In the genomic region with DNA sequence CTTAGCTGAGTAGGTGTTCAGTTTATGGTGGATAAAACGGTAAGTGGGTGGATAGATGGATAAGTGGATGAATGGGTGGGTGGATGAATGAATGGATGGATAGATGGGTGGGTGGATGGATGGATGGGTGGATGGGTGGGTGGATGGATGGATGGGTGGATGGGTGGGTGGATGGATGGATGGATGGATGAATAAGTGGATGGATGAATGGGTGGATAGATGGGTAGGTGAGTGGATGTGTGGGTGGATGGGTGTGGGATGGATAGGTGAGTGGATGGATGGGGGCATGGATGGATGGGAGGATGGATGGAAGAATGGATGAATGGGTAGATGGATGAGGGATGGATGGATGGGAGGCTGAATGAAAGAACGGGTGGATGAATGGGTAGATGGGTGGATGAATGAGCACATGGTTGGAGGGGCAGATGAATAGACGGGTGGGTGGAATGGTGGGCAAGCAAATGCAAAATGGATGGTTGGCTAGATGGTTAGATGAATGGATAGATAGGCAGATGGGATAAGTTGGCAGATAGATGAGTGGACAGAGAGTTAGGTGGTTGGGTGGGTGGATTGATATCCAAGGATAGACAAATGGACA, we compare ENCODE assay signal across 19 cellular contexts. TPM values are rescaled to one million over a fixed set of nuclear protein-coding genes. Genes with fewer than 3 reads are reported as not detected.
DNase-seq lines count a peak whose midpoint lies in the region; ATAC-seq, FAIRE-seq and TF ChIP-seq lines count a peak whose summit lies in the region.
"Had no signal": no experiment of that assay in that cellular context is flagged by ENCODE, and none has a peak within 500 bp of the region (broad histone marks: within the 10 kb centered on the region; RNA-seq: fewer than 3 reads in every experiment).

No MANE protein-coding gene starts in this region.

- intact Hi-C loops in IMR-90 (cut with micrococcal nuclease): no loop called here

- H3K4me1 Mint-ChIP-seq in HFFc6 (ENCODE audit: low read depth): no peaks in the 10 kb centered on the region

- peaks cover 25% of the 10 kb centered on the region; the same call in 1 of the 2 replicates for H3K23me2 ChIP-seq in H1 (ENCODE audit: low read depth, low read length)

- H3K27me3 Mint-ChIP-seq in HFFc6 (ENCODE audit: insufficient read depth): peaks cover 4% of the 10 kb centered on the region; the same call in 1 of the 2 replicates

- CTCF ChIA-PET in IMR-90 (lab: Yijun Ruan, JAX): no interaction called here
- CTCF ChIA-PET in H1 (lab: Charles Lee; ENCODE audit: partially characterized antibody): interaction anchor here (1.6 to 3.3 kb wide), 3 partner anchors 11 to 148 kb away, joined by 4 to 15 read pairs (median 10); a partner anchor contains a TSS

- peaks cover 2% of the 10 kb centered on the region; the same call in 1 of the 2 replicates for H3K36me3 ChIP-seq in IMR-90 (ENCODE audit: control insufficient read depth, insufficient read depth, low read length)
- no peaks in the 10 kb centered on the region for H3K36me3 ChIP-seq in H1 (ENCODE audit: control insufficient read depth in 2 of 4, insufficient read depth in 4 of 4, low read length in 3 of 4)
- H3K36me3 ChIP-seq: HAP-1 had no signal

- H2BK120ac ChIP-seq in IMR-90 (ENCODE audit: low read depth, low read length): no peak overlapping the region
- H2BK120ac ChIP-seq in H1 (replicated peaks; ENCODE audit: low read depth, low read length): no peak overlapping the region

- H3K4me3 ChIP-seq in IMR-90 (ENCODE audit: insufficient read depth, low read depth, low read length) (no peak overlapping the region), H1 (ENCODE audit: extremely low read depth in 1 of 4, insufficient read depth in 2 of 4, low read depth in 3 of 4, low read length in 4 of 4) (no peak overlapping the region)
- H3K4me3 ChIP-seq: GM23248, HAP-1 had no signal

- H3K79me2 ChIP-seq in H1 (ENCODE audit: control insufficient read depth in 1 of 2, insufficient read depth in 2 of 2, low read length in 2 of 2): no peaks in the 10 kb centered on the region

- H3K4me1 ChIP-seq in IMR-90 (ENCODE audit: control insufficient read depth, insufficient read depth, low read length) (no peaks in the 10 kb centered on the region), H1 (replicated peaks in 1 of 4; ENCODE audit: control insufficient read depth in 3 of 4, insufficient read depth in 4 of 4, low read length in 3 of 4) (peaks cover 0 to 8% (median 3%) of the 10 kb centered on the region in 4 experiments; a peak in 3 of 7 replicates)
- H3K4me1 ChIP-seq: HAP-1 had no signal

- DNase-seq in IMR-90 (no peak), H1 (ENCODE audit: low read depth in 1 of 2, low spot score in 2 of 2) (no peak), iPS-NIHi11 (ENCODE audit: low spot score) (peak; percentile 1), HuH-7.5 (ENCODE audit: low spot score) (no peak), HFFc6 (no peak), GM13976 (ENCODE audit: low spot score) (no peak)
- DNase-seq: C1 segment of cervical spinal cord; Calu3; CD4-positive, alpha-beta memory T cell; COR-L47; DMS53; DMS79 treated with DMSO at 0.1 percent for 48 hours; GF-D8; GM23248 had no signal

- H3K4me2 ChIP-seq in IMR-90 (ENCODE audit: low read depth, low read length): no peak overlapping the region
- no peak overlapping the region for H3K4me2 ChIP-seq in H1 (ENCODE audit: insufficient read depth in 1 of 2, low read depth in 2 of 2, low read length in 2 of 2)

- no peak overlapping the region for H4K91ac ChIP-seq in IMR-90 (ENCODE audit: insufficient read depth, low read depth, low read length)
- H4K91ac ChIP-seq in H1 (replicated peaks; ENCODE audit: insufficient read length, low read length): no peak overlapping the region

- no peaks in the 10 kb centered on the region; the same call in 1 of the 2 replicates for H3K27me3 ChIP-seq in IMR-90 (ENCODE audit: control insufficient read depth, insufficient read depth, low read length)
- peaks cover 0 to 3% (median 0%) of the 10 kb centered on the region in 4 experiments; a peak in 1 of 7 replicates for H3K27me3 ChIP-seq in H1 (replicated peaks in 1 of 4; ENCODE audit: control insufficient read depth in 3 of 4, extremely low read depth in 1 of 4, insufficient read depth in 3 of 4, low read length in 3 of 4)

- WGBS in IMR-90 (ENCODE audit: extremely low coverage in 2 of 2, insufficient read length in 1 of 2), 2 experiments: 93% methylated on average over 3 of the region's 3 CpGs; no CpG with 5 or more reads in 1 of the 2 experiments
- 91% methylated on average over 3 of the region's 3 CpGs; no CpG with 5 or more reads in 1 of the 2 experiments for WGBS in H1 (ENCODE audit: extremely low coverage in 1 of 2, insufficient coverage in 1 of 2, insufficient read length in 1 of 2, insufficient replicate concordance in 2 of 2, low coverage in 1 of 2, low lambda C conversion rate in 2 of 2, missing lambda C conversion rate in 1 of 2), 2 experiments

- dilution Hi-C loops in IMR-90 (cut with HindIII; ENCODE audit: low sequenced_read_pairs, unreplicated experiment): no loop called here

- ATAC-seq in IMR-90 (ENCODE audit: low read depth) (no peak), HG03139 (IDR thresholded peaks at IDR 0.05; ENCODE audit: unreplicated experiment) (no peak)

- FAIRE-seq in H1 (lab: Jason Lieb, UNC): no peak
- FAIRE-seq: GM12891, GM19239 had no signal

- H2AK9ac ChIP-seq in IMR-90 (replicated peaks; ENCODE audit: low read depth, low read length, poor library complexity): no peak overlapping the region

- H3K56ac ChIP-seq in IMR-90 (ENCODE audit: extremely low read depth, insufficient read depth, low read length): no peak overlapping the region
- peak overlapping the region; percentile 59 for H3K56ac ChIP-seq in H1 (replicated peaks; ENCODE audit: insufficient read length, low read depth, low read length)

- TF ChIP-seq RAD21 in IMR-90 (IDR thresholded peaks at IDR 0.05; ENCODE audit: low read length) (no peak), H1 (IDR thresholded peaks at IDR 0.05 in 1 of 2, conservative IDR thresholded peaks at IDR 0.05 in 1 of 2; ENCODE audit: low read depth in 2 of 2, low read length in 2 of 2) (no peak)

- no peaks in the 10 kb centered on the region for H3K36me3 Mint-ChIP-seq in HFFc6 (ENCODE audit: low read depth)
- H3K36me3 Mint-ChIP-seq: CD4-positive, alpha-beta memory T cell had no signal

- H4K8ac ChIP-seq in IMR-90 (ENCODE audit: low read depth in 2 of 2, low read length in 2 of 2): no peak overlapping the region
- H4K8ac ChIP-seq in H1 (ENCODE audit: extremely low read depth, insufficient read depth, low read length): no peak overlapping the region

- H2AK5ac ChIP-seq in IMR-90 (ENCODE audit: low read depth, low read length) (no peak overlapping the region), H1 (ENCODE audit: low read depth, low read length) (no peak overlapping the region)

- H3K18ac ChIP-seq in IMR-90 (ENCODE audit: low read depth, low read length): no peak overlapping the region
- no peak overlapping the region for H3K18ac ChIP-seq in H1 (ENCODE audit: extremely low read depth, low read length)

- H3K79me1 ChIP-seq in IMR-90 (ENCODE audit: low read depth in 1 of 2, low read length in 2 of 2): no peaks in the 10 kb centered on the region
- no peaks in the 10 kb centered on the region for H3K79me1 ChIP-seq in H1 (ENCODE audit: low read depth, low read length)

- H2AFZ ChIP-seq in IMR-90 (replicated peaks; ENCODE audit: low read length, poor library complexity): no peak overlapping the region
- H2AFZ ChIP-seq in H1 (ENCODE audit: low read length): no peak overlapping the region
- H2AFZ ChIP-seq: GM23248 had no signal

- TF ChIP-seq POLR2A in IMR-90 (IDR thresholded peaks at IDR 0.05; ENCODE audit: low read depth, low read length) (no peak), H1 (IDR thresholded peaks at IDR 0.05; ENCODE audit: control extremely low read depth in 1 of 2, low read depth in 2 of 2, low read length in 2 of 2) (no peak)

- H3K9me3 ChIP-seq in IMR-90 (ENCODE audit: control insufficient read depth, insufficient read depth, low read length) (no peaks in the 10 kb centered on the region), H1 (ENCODE audit: insufficient read depth in 2 of 2, low read depth in 1 of 2, low read length in 1 of 2) (no peaks in the 10 kb centered on the region)
- H3K9me3 ChIP-seq: HAP-1 had no signal

- H2BK12ac ChIP-seq in H1 (ENCODE audit: low read depth, low read length): no peak overlapping the region

- H2BK5ac ChIP-seq in IMR-90 (ENCODE audit: low read depth, low read length, poor library complexity, severe bottlenecking) (peak overlapping the region; percentile 45), H1 (ENCODE audit: low read depth, low read length) (no peak overlapping the region)

- H3K27ac Mint-ChIP-seq in HFFc6: no peak overlapping the region

- no peaks in the 10 kb centered on the region for H3K9me3 Mint-ChIP-seq in HFFc6
- H3K9me3 Mint-ChIP-seq: CD4-positive, alpha-beta memory T cell had no signal

- H3K23ac ChIP-seq in IMR-90 (ENCODE audit: low read depth, low read length) (no peak overlapping the region), H1 (ENCODE audit: insufficient read length) (no peak overlapping the region)

- H4K20me1 ChIP-seq in IMR-90 (ENCODE audit: insufficient read depth, low read length) (no peaks in the 10 kb centered on the region), H1 (replicated peaks in 1 of 2; ENCODE audit: control insufficient read depth in 1 of 2, insufficient read depth in 2 of 2, low read length in 2 of 2) (peaks cover 0 to 2% of the 10 kb centered on the region in 2 experiments)

- H2BK15ac ChIP-seq in IMR-90 (ENCODE audit: low read depth, low read length): no peak overlapping the region
- no peak overlapping the region for H2BK15ac ChIP-seq in H1 (ENCODE audit: low read length)

- in situ Hi-C loops in IMR-90 (cut with MboI; ENCODE audit: low sequenced_read_pairs): no loop called here
- in situ Hi-C loops in GM13976 (cut with MboI; ENCODE audit: low sequenced_read_pairs, unreplicated experiment): no loop called here

- H3K9me1 ChIP-seq in IMR-90 (ENCODE audit: insufficient read depth, low read length): no peaks in the 10 kb centered on the region; the same call in 1 of the 2 replicates

- no peak for TF ChIP-seq CTCF in IMR-90 (conservative IDR thresholded peaks at IDR 0.05; ENCODE audit: low read depth, low read length)
- no peak for TF ChIP-seq CTCF in H1 (IDR thresholded peaks at IDR 0.05; ENCODE audit: control extremely low read depth in 1 of 3, insufficient read depth in 1 of 3, low read depth in 1 of 3, low read length in 3 of 3)
- TF ChIP-seq CTCF in HFFc6 (IDR thresholded peaks at IDR 0.05): no peak
- TF ChIP-seq CTCF in GM13976 (IDR thresholded peaks at IDR 0.05; ENCODE audit: borderline replicate concordance, control extremely low read depth, extremely low read depth, insufficient read depth, missing control alignments): no peak

- no peak overlapping the region for H3K4ac ChIP-seq in IMR-90 (ENCODE audit: low read depth, low read length)
- no peak overlapping the region for H3K4ac ChIP-seq in H1 (replicated peaks; ENCODE audit: insufficient read length, low read depth, low read length)

- POLR2A ChIA-PET in IMR-90 (lab: Charles Lee; ENCODE audit: unreplicated experiment): no interaction called here
- POLR2A ChIA-PET in H1 (lab: Charles Lee; ENCODE audit: partially characterized antibody): interaction anchor here (0.7 to 1.8 kb wide), 2 partner anchors 10 to 285 kb away, joined by 3 to 5 read pairs; no protein-coding TSS in a partner anchor

- H4K5ac ChIP-seq in IMR-90 (ENCODE audit: low read depth, low read length) (no peak overlapping the region), H1 (ENCODE audit: insufficient read length, low read depth, low read length) (no peak overlapping the region)

- no peak overlapping the region for H3K14ac ChIP-seq in IMR-90 (replicated peaks; ENCODE audit: low read depth, low read length)
- H3K14ac ChIP-seq in H1 (ENCODE audit: insufficient read length): no peak overlapping the region

- no peak overlapping the region for H3K4me3 Mint-ChIP-seq in HFFc6
- H3K4me3 Mint-ChIP-seq: CD4-positive, alpha-beta memory T cell had no signal

- H3K9ac ChIP-seq in IMR-90 (ENCODE audit: low read depth, low read length): no peak overlapping the region
- no peak overlapping the region for H3K9ac ChIP-seq in H1 (replicated peaks in 1 of 4; ENCODE audit: extremely low read depth in 1 of 4, low read depth in 3 of 4, low read length in 3 of 4)
- H3K9ac ChIP-seq: GM23248 had no signal

- H3K27ac ChIP-seq in IMR-90 (ENCODE audit: insufficient read depth, low read length): no peak overlapping the region
- no peak overlapping the region for H3K27ac ChIP-seq in H1 (ENCODE audit: low read depth, low read length)
- H3K27ac ChIP-seq: GM23248 had no signal

- H2BK20ac ChIP-seq in IMR-90 (ENCODE audit: low read depth, low read length) (no peak overlapping the region), H1 (ENCODE audit: low read length) (no peak overlapping the region)

- BruUV-seq in IMR-90 (replicated peaks; lab: Mats Ljungman, UMichigan): no TSS peak

- TF ChIP-seq EP300 in H1 (IDR thresholded peaks at IDR 0.05; ENCODE audit: borderline replicate concordance in 1 of 2, low read depth in 2 of 2, low read length in 2 of 2): no peak

RNA-seq across cellular contexts. Expression of a gene that starts 25.7 kb away (rescaled TPM):
- total RNA-seq in IMR-90 (2012; rRNA removed): 1.9 and 2.2 TPM in 2 replicates
- polyA plus RNA-seq in IMR-90 (2012; rRNA removed) (14.3 and 15.3 TPM in 2 replicates), H1 (2011; rRNA removed) (5.1 and 5.4 TPM in 2 replicates)
- polyA plus RNA-seq in IMR-90 (2012; cell fraction: cytosol; rRNA removed): 9.6 and 12.3 TPM in 2 replicates
- polyA plus RNA-seq in IMR-90 (2012; cell fraction: nucleus; rRNA removed; ENCODE audit: low replicate concordance): 5.9 and 15.2 TPM in 2 replicates
- 5.6 and 5.9 TPM in 2 replicates for total RNA-seq in H1 (2021; fragmentation: NEBNext Ultra II Directional; extraction: Animal tissue kit (Norgen Biotek cat#: 25700))
- polyA plus RNA-seq in H1 (2011; cell fraction: cytosol; rRNA removed): 3.2 TPM
- polyA plus RNA-seq in H1 (2011; cell fraction: nucleus; rRNA removed): 7.8 TPM
- polyA plus RNA-seq in H1 (2012, experiment 1 of 2): 2.2 to 4.9 TPM (median 4.4 TPM) in 4 replicates
- 3.7 TPM for polyA plus RNA-seq in H1 (2012, experiment 2 of 2)
- polyA plus RNA-seq in H1 (2013, experiment 1 of 2): 4.6 TPM
- 5.6 TPM for polyA plus RNA-seq in H1 (2013, experiment 2 of 2)
- polyA minus RNA-seq in H1 (2011; rRNA and poly(A)+ RNA removed): 1.2 TPM in 2 replicates
- polyA minus RNA-seq in H1 (2011; cell fraction: cytosol; rRNA and poly(A)+ RNA removed): 1.4 TPM
- 1.5 TPM for polyA minus RNA-seq in H1 (2011; cell fraction: nucleus; rRNA and poly(A)+ RNA removed)
- total RNA-seq in HFFc6 (2021; fragmentation: NEBNext Ultra II Directional; extraction: Animal tissue kit (Norgen Biotek cat#: 25700)): 10 to 100 TPM in 5 of 6 experiments, 1 to 10 TPM in 1; 4.7 to 25.8 (median 19.1) TPM
- total RNA-seq: CD4-positive, alpha-beta memory T cell; H4 had no signal
- polyA plus RNA-seq: CD4-positive, alpha-beta memory T cell had no signal

RNA-seq across cellular contexts. Expression of a gene that starts 29.9 kb away (rescaled TPM):
- 22.2 and 25.8 TPM in 2 replicates for total RNA-seq in IMR-90 (2012; rRNA removed)
- polyA plus RNA-seq in IMR-90 (2012; rRNA removed) (48.0 and 57.4 TPM in 2 replicates), H1 (2011; rRNA removed) (108 and 172 TPM in 2 replicates)
- 52.2 and 59.2 TPM in 2 replicates for polyA plus RNA-seq in IMR-90 (2012; cell fraction: cytosol; rRNA removed)
- polyA plus RNA-seq in IMR-90 (2012; cell fraction: nucleus; rRNA removed; ENCODE audit: low replicate concordance): 33.9 and 73.0 TPM in 2 replicates
- total RNA-seq in H1 (2021; fragmentation: NEBNext Ultra II Directional; extraction: Animal tissue kit (Norgen Biotek cat#: 25700)): 92.1 and 93.5 TPM in 2 replicates
- 82.7 TPM for polyA plus RNA-seq in H1 (2011; cell fraction: cytosol; rRNA removed)
- 129 TPM for polyA plus RNA-seq in H1 (2011; cell fraction: nucleus; rRNA removed)
- 63.0 to 88.9 TPM (median 81.1 TPM) in 4 replicates for polyA plus RNA-seq in H1 (2012, experiment 1 of 2)
- 77.4 TPM for polyA plus RNA-seq in H1 (2012, experiment 2 of 2)
- polyA plus RNA-seq in H1 (2013, experiment 1 of 2): 44.8 TPM
- 46.9 TPM for polyA plus RNA-seq in H1 (2013, experiment 2 of 2)
- 72.5 and 119 TPM in 2 replicates for polyA minus RNA-seq in H1 (2011; rRNA and poly(A)+ RNA removed)
- 61.9 TPM for polyA minus RNA-seq in H1 (2011; cell fraction: cytosol; rRNA and poly(A)+ RNA removed)
- 34.6 TPM for polyA minus RNA-seq in H1 (2011; cell fraction: nucleus; rRNA and poly(A)+ RNA removed)
- 10 to 100 TPM; 57.8 to 75.6 (median 67.2) TPM for total RNA-seq in HFFc6 (2021; fragmentation: NEBNext Ultra II Directional; extraction: Animal tissue kit (Norgen Biotek cat#: 25700))
